Comparison of ENCODE assay signal across 8 cellular contexts in genomic region chr12:11855993-11856374, GRCh38.
A peak's percentile ranks its signal among the peaks of the same experiment; 100 is the strongest.
DNase-seq lines count a peak whose midpoint lies in the region; ATAC-seq, FAIRE-seq and TF ChIP-seq lines count a peak whose summit lies in the region.

No MANE protein-coding gene starts in this region.

- intact Hi-C loops in activated CD8-positive, alpha-beta T cell treated with anti-CD3 and anti-CD28 coated beads for 36 hours (cut with micrococcal nuclease): no loop called here
- intact Hi-C loops in GM12878 (cut with micrococcal nuclease; ENCODE audit: unreplicated experiment): no loop called here

- H3K27ac Mint-ChIP-seq in activated CD8-positive, alpha-beta T cell treated with anti-CD3 and anti-CD28 coated beads for 36 hours: peak overlapping the region; percentile 9
- H3K27ac Mint-ChIP-seq in activated CD8-positive, alpha-beta T cell treated with anti-CD3 and anti-CD28 coated beads, Interleukin-2, amount 10 ng/mL, durations not matched to agents 7 days and 5 days: no peak overlapping the region

- no peaks in the 10 kb centered on the region for H4K20me1 ChIP-seq in GM12878 (ENCODE audit: control insufficient read depth, insufficient read depth)

- TF ChIP-seq RAD21 in GM12878 (IDR thresholded peaks at IDR 0.05; ENCODE audit: insufficient read depth, low read depth, low read length): no peak

- no peaks in the 10 kb centered on the region for H3K9me3 Mint-ChIP-seq in activated CD8-positive, alpha-beta T cell treated with anti-CD3 and anti-CD28 coated beads for 36 hours
- no peaks in the 10 kb centered on the region for H3K9me3 Mint-ChIP-seq in activated CD8-positive, alpha-beta T cell treated with anti-CD3 and anti-CD28 coated beads, Interleukin-2, amount 10 ng/mL, durations not matched to agents 7 days and 5 days (ENCODE audit: insufficient read depth)

- H3K9ac ChIP-seq in HUES48 (ENCODE audit: low read depth, low read length) (peak overlapping the region; percentile 19), GM12878 (ENCODE audit: control insufficient read depth, insufficient read depth, low read length) (no peak overlapping the region)

- no peak for DNase-seq in activated CD8-positive, alpha-beta T cell treated with anti-CD3 and anti-CD28 coated beads for 36 hours
- DNase-seq in activated CD8-positive, alpha-beta T cell treated with anti-CD3 and anti-CD28 coated beads, Interleukin-2, amount 10 ng/mL, durations not matched to agents 7 days and 5 days: no peak
- no peak for DNase-seq in GM12878 (ENCODE audit: low read depth, low spot score)
- no peak for DNase-seq in T-helper 9 cell
- no peak for DNase-seq in HuH-7.5 (ENCODE audit: low spot score)
- DNase-seq in activated CD8-positive, alpha-beta memory T cell treated with anti-CD3 and anti-CD28 coated beads for 24 hours: no peak

- no peaks in the 10 kb centered on the region; the same call in 1 of the 2 replicates for H3K79me2 ChIP-seq in GM12878 (ENCODE audit: control insufficient read depth, insufficient read depth, low read length)

- in situ Hi-C loops in GM12878 (cut with MboI): no loop called here

- peaks cover 23% of the 10 kb centered on the region for H3K4me1 Mint-ChIP-seq in activated CD8-positive, alpha-beta T cell treated with anti-CD3 and anti-CD28 coated beads for 36 hours (ENCODE audit: low read depth)
- peaks cover 15% of the 10 kb centered on the region for H3K4me1 Mint-ChIP-seq in activated CD8-positive, alpha-beta T cell treated with anti-CD3 and anti-CD28 coated beads, Interleukin-2, amount 10 ng/mL, durations not matched to agents 7 days and 5 days (ENCODE audit: low read depth)

- H3K4me2 ChIP-seq in GM12878 (ENCODE audit: control insufficient read depth, insufficient read depth): no peak overlapping the region; the same call in 1 of the 2 replicates

- no peak overlapping the region for H3K4me3 Mint-ChIP-seq in activated CD8-positive, alpha-beta T cell treated with anti-CD3 and anti-CD28 coated beads for 36 hours
- no peak overlapping the region for H3K4me3 Mint-ChIP-seq in activated CD8-positive, alpha-beta T cell treated with anti-CD3 and anti-CD28 coated beads, Interleukin-2, amount 10 ng/mL, durations not matched to agents 7 days and 5 days

- H3K4me3 ChIP-seq in HUES48 (ENCODE audit: low read depth, low read length) (peak overlapping the region; percentile 2; the same call in 1 of the 2 replicates), GM12878 (no peak overlapping the region), thymus (ENCODE audit: low read length) (no peak overlapping the region)

- BruUV-seq in GM12878 (replicated peaks; lab: Mats Ljungman, UMichigan): no TSS peak

- H3K27me3 ChIP-seq in HUES48 (ENCODE audit: control insufficient read depth, insufficient read depth, low read length): no peaks in the 10 kb centered on the region
- H3K27me3 ChIP-seq in GM12878 (replicated peaks in 1 of 2; ENCODE audit: control insufficient read depth in 2 of 2, insufficient read depth in 2 of 2, low read length in 1 of 2): no peaks in the 10 kb centered on the region
- no peaks in the 10 kb centered on the region for H3K27me3 ChIP-seq in thymus (ENCODE audit: control insufficient read depth, insufficient read depth)

- H3K4me1 ChIP-seq in HUES48 (ENCODE audit: control insufficient read depth, insufficient read depth, low read length): peaks cover 18% of the 10 kb centered on the region
- peaks cover 12% of the 10 kb centered on the region for H3K4me1 ChIP-seq in GM12878 (ENCODE audit: control insufficient read depth, insufficient read depth, low read length)
- H3K4me1 ChIP-seq in thymus (ENCODE audit: control insufficient read depth, insufficient read depth, low read length): peaks cover 36% of the 10 kb centered on the region

- TF ChIP-seq CTCF in activated CD8-positive, alpha-beta T cell treated with anti-CD3 and anti-CD28 coated beads for 36 hours (IDR thresholded peaks at IDR 0.05): no peak
- TF ChIP-seq CTCF in GM12878 (IDR thresholded peaks at IDR 0.05 in 2 of 3, conservative IDR thresholded peaks at IDR 0.05 in 1 of 3; ENCODE audit: control insufficient read depth in 2 of 3, extremely low read depth in 1 of 3, insufficient read depth in 1 of 3, low read depth in 3 of 3, low read length in 3 of 3): no peak

- WGBS in GM12878 (ENCODE audit: insufficient coverage, insufficient replicate concordance, low lambda C conversion rate, missing lambda C conversion rate): 31% methylated on average over 4 of the region's 4 CpGs
- 49% methylated on average over 4 of the region's 4 CpGs for WGBS in thymus

- no peaks in the 10 kb centered on the region for H3K27me3 Mint-ChIP-seq in activated CD8-positive, alpha-beta T cell treated with anti-CD3 and anti-CD28 coated beads for 36 hours
- H3K27me3 Mint-ChIP-seq in activated CD8-positive, alpha-beta T cell treated with anti-CD3 and anti-CD28 coated beads, Interleukin-2, amount 10 ng/mL, durations not matched to agents 7 days and 5 days (ENCODE audit: low read depth): no peaks in the 10 kb centered on the region

- peaks cover 45% of the 10 kb centered on the region for H3K36me3 Mint-ChIP-seq in activated CD8-positive, alpha-beta T cell treated with anti-CD3 and anti-CD28 coated beads for 36 hours (ENCODE audit: low read depth)
- peaks cover 28% of the 10 kb centered on the region for H3K36me3 Mint-ChIP-seq in activated CD8-positive, alpha-beta T cell treated with anti-CD3 and anti-CD28 coated beads, Interleukin-2, amount 10 ng/mL, durations not matched to agents 7 days and 5 days (ENCODE audit: low read depth)

- H2AFZ ChIP-seq in GM12878 (ENCODE audit: control insufficient read depth, low read depth, low read length): no peak overlapping the region

- H3K27ac ChIP-seq in HUES48 (ENCODE audit: low read depth, low read length): peak overlapping the region; percentile 94
- H3K27ac ChIP-seq in GM12878 (ENCODE audit: control insufficient read depth, insufficient read depth): peak overlapping the region; percentile 51
- peak overlapping the region; percentile 22 for H3K27ac ChIP-seq in thymus (ENCODE audit: low read depth)

- H3K9me3 ChIP-seq in HUES48 (ENCODE audit: control insufficient read depth, insufficient read depth, low read length): no peaks in the 10 kb centered on the region
- no peaks in the 10 kb centered on the region for H3K9me3 ChIP-seq in GM12878 (replicated peaks; ENCODE audit: control insufficient read depth, insufficient read depth, low read length)
- H3K9me3 ChIP-seq in thymus (ENCODE audit: control insufficient read depth): no peaks in the 10 kb centered on the region

- TF ChIP-seq POLR2A in GM12878 (IDR thresholded peaks at IDR 0.05; ENCODE audit: low read depth, low read length): no peak

- no peak for TF ChIP-seq EP300 in GM12878 (IDR thresholded peaks at IDR 0.05; ENCODE audit: borderline replicate concordance in 1 of 2, control insufficient read depth in 1 of 2, low read depth in 2 of 2, low read length in 2 of 2)

- ATAC-seq in activated CD8-positive, alpha-beta T cell treated with anti-CD3 and anti-CD28 coated beads for 36 hours: no peak
- no peak for ATAC-seq in activated CD8-positive, alpha-beta T cell treated with anti-CD3 and anti-CD28 coated beads, Interleukin-2, amount 10 ng/mL, durations not matched to agents 7 days and 5 days
- no peak for ATAC-seq in GM12878

- H3K36me3 ChIP-seq in HUES48 (ENCODE audit: control insufficient read depth, insufficient read depth, low read length): peaks cover 4% of the 10 kb centered on the region
- peaks cover 13 to 47% of the 10 kb centered on the region in 2 experiments for H3K36me3 ChIP-seq in GM12878 (ENCODE audit: control insufficient read depth in 2 of 2, insufficient read depth in 2 of 2, low read length in 1 of 2)
- peaks cover 18% of the 10 kb centered on the region for H3K36me3 ChIP-seq in thymus (ENCODE audit: control insufficient read depth, insufficient read depth)

- RAD21 ChIA-PET in GM12878 (lab: Charles Lee; ENCODE audit: unreplicated experiment): interaction anchor here (0.9 to 1.0 kb wide), 2 partner anchors 17 to 19 kb away, joined by 3 to 4 read pairs; no protein-coding TSS in a partner anchor

- CTCF ChIA-PET in activated CD8-positive, alpha-beta T cell treated with anti-CD3 and anti-CD28 coated beads for 36 hours (lab: Charles Lee): interaction anchor here (1.0 to 1.6 kb wide), 3 partner anchors 11 to 275 kb away, joined by 3 to 9 read pairs (median 3); no protein-coding TSS in a partner anchor
- CTCF ChIA-PET in activated CD8-positive, alpha-beta T cell treated with anti-CD3 and anti-CD28 coated beads, Interleukin-2, amount 10 ng/mL, durations not matched to agents 7 days and 5 days (lab: Charles Lee): interaction anchor here (1.2 to 1.5 kb wide), 2 partner anchors 177 to 275 kb away, joined by 3 to 8 read pairs; no protein-coding TSS in a partner anchor
- CTCF ChIA-PET in GM12878 (lab: Yijun Ruan, JAX): interaction anchor here (0.9 to 1.9 kb wide), 6 partner anchors 14 to 183 kb away, joined by 3 to 6 read pairs (median 4); no protein-coding TSS in a partner anchor

- SMC1A ChIA-PET in GM12878 (lab: Charles Lee; ENCODE audit: uncharacterized antibody, unreplicated experiment): interaction anchor here (0.6 to 1.5 kb wide), 9 partner anchors 11 to 182 kb away, joined by 3 to 5 read pairs (median 3); no protein-coding TSS in a partner anchor

- peak; percentile 7 for FAIRE-seq in GM12878 (lab: Jason Lieb, UNC)

- POLR2A ChIA-PET in activated CD8-positive, alpha-beta T cell treated with anti-CD3 and anti-CD28 coated beads for 36 hours (lab: Charles Lee): no interaction called here
- POLR2A ChIA-PET in activated CD8-positive, alpha-beta T cell treated with anti-CD3 and anti-CD28 coated beads, Interleukin-2, amount 10 ng/mL, durations not matched to agents 7 days and 5 days (lab: Charles Lee): interaction anchor here (0.6 kb wide), 1 partner anchor 19 kb away, joined by 3 read pairs; no protein-coding TSS in a partner anchor
- POLR2A ChIA-PET in GM12878 (lab: Charles Lee): no interaction called here

TF ChIP-seq in GM12878, 131 proteins besides CTCF, POLR2A, EP300 and RAD21 (continues in another document):
- TF ChIP-seq RUNX3 (IDR thresholded peaks at IDR 0.05; ENCODE audit: low read length) (peak; percentile 18; the same call in 1 of the 2 replicates), WRNIP1 (IDR thresholded peaks at IDR 0.05; ENCODE audit: borderline replicate concordance, low read depth, low read length) (no peak), ETV6 (conservative IDR thresholded peaks at IDR 0.05 in 1 of 2, IDR thresholded peaks at IDR 0.05 in 1 of 2; ENCODE audit: borderline replicate concordance in 1 of 2, low read depth in 1 of 2) (0 out of 4 replicates have a peak, but pooled peaks of 1 of the 2 experiments have one; percentile 9), EED (IDR thresholded peaks at IDR 0.05; ENCODE audit: low read depth) (peak; percentile 63)

Comparison
In these comparisons a context has a peak if more than half of its experiments do, and no peak if none do; other contexts are left out.
1. H3K27ac ChIP-seq: peak in every context shown above with its lines; median percentile 94 in HUES48; 51 in GM12878; 22 in thymus.